ENCODE assay signal across 10 cellular contexts in the genomic region with DNA sequence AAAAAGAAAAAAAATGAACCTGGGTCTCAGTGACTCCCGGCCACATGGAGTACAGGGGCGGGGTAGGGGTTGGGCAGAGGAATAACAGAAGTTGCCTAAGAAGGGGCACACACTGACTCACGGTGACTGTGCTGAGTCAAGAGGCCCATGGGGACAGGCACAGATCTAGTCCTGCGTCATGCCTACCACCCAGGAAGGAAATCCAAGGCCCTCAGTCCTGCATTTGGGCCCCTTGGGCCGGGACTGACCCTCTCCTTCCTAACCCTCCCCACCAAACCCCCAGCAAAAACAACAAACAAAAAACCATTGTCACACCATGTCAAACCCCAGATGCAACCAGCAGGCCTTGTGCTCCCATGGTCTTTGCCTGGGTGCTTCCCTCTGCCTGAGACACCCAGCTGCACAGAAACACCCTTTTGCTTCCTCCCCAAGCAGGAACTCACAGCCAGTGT. TPM values are rescaled to one million over a fixed set of nuclear protein-coding genes. Genes with fewer than 3 reads are reported as not detected.
DNase-seq lines count a peak whose midpoint lies in the region; ATAC-seq and TF ChIP-seq lines count a peak whose summit lies in the region.
"Had no signal": no experiment of that assay in that cellular context is flagged by ENCODE, and none has a peak within 500 bp of the region (broad histone marks: within the 10 kb centered on the region; RNA-seq: fewer than 3 reads in every experiment).

No MANE protein-coding gene starts in this region.

- no peak overlapping the region for H3K4me3 ChIP-seq in fibroblast of lung (replicated peaks in 1 of 4; ENCODE audit: control extremely low read depth in 1 of 4, insufficient read depth in 1 of 4, low read depth in 3 of 4, low read length in 4 of 4)
- H3K4me3 ChIP-seq in effector memory CD4-positive, alpha-beta T cell (ENCODE audit: insufficient read depth, low read depth, low read length, poor library complexity, severe bottlenecking), result no peak overlapping the region
- H3K4me3 ChIP-seq: body of pancreas, HAP-1 had no signal

- no peak overlapping the region for H2AFZ ChIP-seq in fibroblast of lung (ENCODE audit: low read length)

- DNase-seq in EH (ENCODE audit: low read depth), result peak; percentile 84
- peak; percentile 45 for DNase-seq in RKO (ENCODE audit: low spot score)
- DNase-seq in fibroblast of lung (ENCODE audit: low read depth in 2 of 2), result peak; percentile 51 to 70
- peak; percentile 37 for DNase-seq in renal cortical epithelial cell (ENCODE audit: low read depth)
- no peak for DNase-seq in hippocampal formation (lab: John Stamatoyannopoulos, UW)
- no peak for DNase-seq in activated CD4-positive, alpha-beta T cell treated with anti-CD3 and anti-CD28 coated beads for 1 hour
- DNase-seq in effector memory CD4-positive, alpha-beta T cell, result no peak

- H4K20me1 ChIP-seq in fibroblast of lung (ENCODE audit: control insufficient read depth, extremely low read depth, insufficient read depth, low read length), result no peaks in the 10 kb centered on the region

- no peak for ATAC-seq in HG03108 (IDR thresholded peaks at IDR 0.05; ENCODE audit: unreplicated experiment)
- ATAC-seq: body of pancreas had no signal

- H3K27ac ChIP-seq in fibroblast of lung (ENCODE audit: insufficient read depth, low read length), result peak overlapping the region; percentile 30
- H3K27ac ChIP-seq in effector memory CD4-positive, alpha-beta T cell (ENCODE audit: insufficient read depth, low read length, poor library complexity, severe bottlenecking), result no peak overlapping the region

- peaks cover 6% of the 10 kb centered on the region for H3K4me1 ChIP-seq in fibroblast of lung (ENCODE audit: control insufficient read depth, extremely low read depth, insufficient read depth, low read length)
- H3K4me1 ChIP-seq in effector memory CD4-positive, alpha-beta T cell (ENCODE audit: control insufficient read depth, insufficient read depth, low read length, poor library complexity, severe bottlenecking), result no peaks in the 10 kb centered on the region
- H3K4me1 ChIP-seq: HAP-1 had no signal

- TF ChIP-seq CTCF in fibroblast of lung (conservative IDR thresholded peaks at IDR 0.05 in 1 of 2, IDR thresholded peaks at IDR 0.05 in 1 of 2; ENCODE audit: low read depth in 1 of 2, low read length in 2 of 2), result no peak

- no peak overlapping the region for H3K4me2 ChIP-seq in fibroblast of lung (ENCODE audit: extremely low read depth, insufficient read depth, low read length)

- H3K9me3 ChIP-seq in fibroblast of lung (ENCODE audit: control insufficient read depth, insufficient read depth, low read depth, low read length), result no peaks in the 10 kb centered on the region
- no peaks in the 10 kb centered on the region for H3K9me3 ChIP-seq in effector memory CD4-positive, alpha-beta T cell (ENCODE audit: control insufficient read depth, low read length)
- H3K9me3 ChIP-seq: body of pancreas, HAP-1 had no signal

- H3K9ac ChIP-seq in fibroblast of lung (ENCODE audit: insufficient read depth, low read length), result no peak overlapping the region

- no peaks in the 10 kb centered on the region for H3K36me3 ChIP-seq in fibroblast of lung (ENCODE audit: control insufficient read depth, insufficient read depth, low read length)
- H3K36me3 ChIP-seq in effector memory CD4-positive, alpha-beta T cell (ENCODE audit: control insufficient read depth, insufficient read depth, low read length), result no peaks in the 10 kb centered on the region
- H3K36me3 ChIP-seq: HAP-1 had no signal

- no peaks in the 10 kb centered on the region for H3K27me3 ChIP-seq in fibroblast of lung (ENCODE audit: control insufficient read depth, insufficient read depth, low read length)
- no peaks in the 10 kb centered on the region for H3K27me3 ChIP-seq in effector memory CD4-positive, alpha-beta T cell (replicated peaks; ENCODE audit: control insufficient read depth, insufficient read depth, low read length, poor library complexity, severe bottlenecking)
- H3K27me3 ChIP-seq: body of pancreas had no signal

- H3K79me2 ChIP-seq in fibroblast of lung (ENCODE audit: control insufficient read depth, insufficient read depth, low read length), result no peaks in the 10 kb centered on the region

RNA-seq across cellular contexts. Expression of a gene that starts 9.6 kb away (rescaled TPM):
- total RNA-seq in fibroblast of lung (18.2 and 26.4 TPM in 2 replicates), renal cortical epithelial cell (2.6 and 6.1 TPM in 2 replicates)
- 3.9 and 42.6 TPM in 2 replicates for polyA plus RNA-seq in fibroblast of lung
- polyA plus RNA-seq in fibroblast of lung (2012), result 7.1 and 75.2 TPM in 2 replicates
- 20.5 and 355 TPM in 2 replicates for polyA minus RNA-seq in fibroblast of lung (ENCODE audit: low replicate concordance)

RNA-seq across cellular contexts. Expression of a gene that starts 21.9 kb away (rescaled TPM):
- total RNA-seq in fibroblast of lung (under 0.01 TPM in 2 replicates), renal cortical epithelial cell (0.60 TPM in 1 of 2 replicates, not detected in the other)
- polyA plus RNA-seq in fibroblast of lung, result 0.05 and 0.07 TPM in 2 replicates
- not detected in 2 replicates for polyA plus RNA-seq in fibroblast of lung (2012)
- polyA minus RNA-seq in fibroblast of lung (ENCODE audit: low replicate concordance), result not detected in 2 replicates
- total RNA-seq: body of pancreas had no signal

Comparison
In these comparisons a context has a peak if more than half of its experiments do, and no peak if none do; other contexts are left out.
1. DNase-seq: peak in EH (single experiment), RKO (single experiment), fibroblast of lung (2 of 2) and renal cortical epithelial cell (single experiment); none in hippocampal formation (0 of 2), activated CD4-positive, alpha-beta T cell treated with anti-CD3 and anti-CD28 coated beads for 1 hour (single experiment) and effector memory CD4-positive, alpha-beta T cell (0 of 3).